1 cellular context compared by ENCODE assay signal in genomic region chr7:23456093-23456492, GRCh38.
TF ChIP-seq lines count a peak whose summit lies in the region.

No MANE protein-coding gene starts in this region.

TF ChIP-seq in GM23338, 12 proteins besides CTCF, POLR2A, EP300 and RAD21 (continued from another document):
- TF ChIP-seq ZNF462 (CRISPR knock-in tag; IDR thresholded peaks at IDR 0.05), result no peak
